15 cellular contexts compared by ENCODE assay signal in the genomic region with DNA sequence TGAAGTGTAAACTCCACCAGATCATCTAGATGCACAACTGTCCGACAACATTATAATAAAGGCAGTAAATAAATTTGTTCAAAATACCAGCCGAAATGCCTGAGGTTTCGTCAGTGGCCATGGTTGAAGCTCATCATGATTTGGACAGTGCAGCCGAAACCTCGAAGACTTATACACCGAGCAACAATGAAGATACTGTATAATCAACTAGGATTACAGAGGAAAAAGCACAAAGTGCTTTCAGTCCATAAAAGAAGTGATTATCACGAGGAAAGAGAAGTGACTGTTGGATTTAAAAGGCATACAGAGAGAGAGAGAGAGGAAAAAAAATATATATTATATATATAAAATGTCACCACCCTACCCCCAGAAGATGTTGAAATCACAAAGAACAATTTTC. TPM values are rescaled to one million over a fixed set of nuclear protein-coding genes. Genes with fewer than 3 reads are reported as not detected.
DNase-seq lines count a peak whose midpoint lies in the region; ATAC-seq and TF ChIP-seq lines count a peak whose summit lies in the region.
"Had no signal": no experiment of that assay in that cellular context is flagged by ENCODE, and none has a peak within 500 bp of the region (broad histone marks: within the 10 kb centered on the region; RNA-seq: fewer than 3 reads in every experiment).

No MANE protein-coding gene starts in this region.

- H3K4me1 Mint-ChIP-seq in WTC11 = peaks cover 47% of the 10 kb centered on the region
- H3K4me1 Mint-ChIP-seq in nephron progenitor cell = peaks cover 15% of the 10 kb centered on the region

- DNase-seq in NCI-H2227 (lab: John Stamatoyannopoulos, UW; ENCODE audit: unreplicated experiment) (peak; percentile 25), NCI-H2227 treated with DMSO at 0.1 percent for 48 hours (lab: John Stamatoyannopoulos, UW) (no peak), WTC11 (ENCODE audit: low spot score) (no peak), nephron progenitor cell (no peak), NCI-H1417 treated with DMSO at 0.1 percent for 48 hours (lab: John Stamatoyannopoulos, UW) (no peak), H4 (ENCODE audit: low spot score) (no peak), globus pallidus (ENCODE audit: low spot score) (no peak)
- DNase-seq: AML-193; CD4-positive, alpha-beta T cell; DMS153; DMS79; GDM1; GOT3; IMR-90 had no signal

- peak overlapping the region; percentile 59; the same call in 1 of the 2 replicates for H3K27ac Mint-ChIP-seq in WTC11
- peak overlapping the region; percentile 8 for H3K27ac Mint-ChIP-seq in nephron progenitor cell
- H3K27ac Mint-ChIP-seq: CD4-positive, alpha-beta T cell had no signal

- TF ChIP-seq CTCF in WTC11 (IDR thresholded peaks at IDR 0.05) = no peak
- no peak for TF ChIP-seq CTCF in nephron progenitor cell (IDR thresholded peaks at IDR 0.05)

- H3K36me3 Mint-ChIP-seq in WTC11 = peaks cover 9% of the 10 kb centered on the region
- H3K36me3 Mint-ChIP-seq in nephron progenitor cell (ENCODE audit: low read depth) = peaks cover 5% of the 10 kb centered on the region

- H3K4me3 Mint-ChIP-seq in WTC11 (no peak overlapping the region), nephron progenitor cell (no peak overlapping the region)
- H3K4me3 Mint-ChIP-seq: CD4-positive, alpha-beta T cell had no signal

- ATAC-seq in WTC11 = no peak
- ATAC-seq: A549 had no signal

- CTCF ChIA-PET in WTC11 (lab: Charles Lee) = interaction anchor here (0.8 to 1.7 kb wide), 3 partner anchors 28 to 178 kb away, joined by 3 to 9 read pairs (median 7); a partner anchor contains a TSS

- H3K27me3 Mint-ChIP-seq in WTC11 (ENCODE audit: low read depth) = no peaks in the 10 kb centered on the region
- H3K27me3 Mint-ChIP-seq in nephron progenitor cell (ENCODE audit: low read depth, poor library complexity) = no peaks in the 10 kb centered on the region
- H3K27me3 Mint-ChIP-seq: CD4-positive, alpha-beta T cell had no signal

- H3K9me3 Mint-ChIP-seq in WTC11 (peaks cover 23% of the 10 kb centered on the region), nephron progenitor cell (peaks cover 23% of the 10 kb centered on the region)

- POLR2A ChIA-PET in WTC11 (lab: Charles Lee) = no interaction called here

TF ChIP-seq in WTC11, 78 proteins besides CTCF, POLR2A, EP300 and RAD21:
- TF ChIP-seq IRF2 (CRISPR knock-in tag; IDR thresholded peaks at IDR 0.05; ENCODE audit: borderline replicate concordance, low read depth) (no peak), ESRRA (CRISPR knock-in tag; IDR thresholded peaks at IDR 0.05; ENCODE audit: borderline replicate concordance) (no peak), ZNF317 (CRISPR knock-in tag; IDR thresholded peaks at IDR 0.05; ENCODE audit: borderline replicate concordance, low read depth) (no peak)
- TF ChIP-seq, protein P1, sequence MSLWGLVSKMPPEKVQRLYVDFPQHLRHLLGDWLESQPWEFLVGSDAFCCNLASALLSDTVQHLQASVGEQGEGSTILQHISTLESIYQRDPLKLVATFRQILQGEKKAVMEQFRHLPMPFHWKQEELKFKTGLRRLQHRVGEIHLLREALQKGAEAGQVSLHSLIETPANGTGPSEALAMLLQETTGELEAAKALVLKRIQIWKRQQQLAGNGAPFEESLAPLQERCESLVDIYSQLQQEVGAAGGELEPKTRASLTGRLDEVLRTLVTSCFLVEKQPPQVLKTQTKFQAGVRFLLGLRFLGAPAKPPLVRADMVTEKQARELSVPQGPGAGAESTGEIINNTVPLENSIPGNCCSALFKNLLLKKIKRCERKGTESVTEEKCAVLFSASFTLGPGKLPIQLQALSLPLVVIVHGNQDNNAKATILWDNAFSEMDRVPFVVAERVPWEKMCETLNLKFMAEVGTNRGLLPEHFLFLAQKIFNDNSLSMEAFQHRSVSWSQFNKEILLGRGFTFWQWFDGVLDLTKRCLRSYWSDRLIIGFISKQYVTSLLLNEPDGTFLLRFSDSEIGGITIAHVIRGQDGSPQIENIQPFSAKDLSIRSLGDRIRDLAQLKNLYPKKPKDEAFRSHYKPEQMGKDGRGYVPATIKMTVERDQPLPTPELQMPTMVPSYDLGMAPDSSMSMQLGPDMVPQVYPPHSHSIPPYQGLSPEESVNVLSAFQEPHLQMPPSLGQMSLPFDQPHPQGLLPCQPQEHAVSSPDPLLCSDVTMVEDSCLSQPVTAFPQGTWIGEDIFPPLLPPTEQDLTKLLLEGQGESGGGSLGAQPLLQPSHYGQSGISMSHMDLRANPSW (CRISPR knock-in tag; conservative IDR thresholded peaks at IDR 0.05; ENCODE audit: low read depth) = no peak
- TF ChIP-seq, protein P2, sequence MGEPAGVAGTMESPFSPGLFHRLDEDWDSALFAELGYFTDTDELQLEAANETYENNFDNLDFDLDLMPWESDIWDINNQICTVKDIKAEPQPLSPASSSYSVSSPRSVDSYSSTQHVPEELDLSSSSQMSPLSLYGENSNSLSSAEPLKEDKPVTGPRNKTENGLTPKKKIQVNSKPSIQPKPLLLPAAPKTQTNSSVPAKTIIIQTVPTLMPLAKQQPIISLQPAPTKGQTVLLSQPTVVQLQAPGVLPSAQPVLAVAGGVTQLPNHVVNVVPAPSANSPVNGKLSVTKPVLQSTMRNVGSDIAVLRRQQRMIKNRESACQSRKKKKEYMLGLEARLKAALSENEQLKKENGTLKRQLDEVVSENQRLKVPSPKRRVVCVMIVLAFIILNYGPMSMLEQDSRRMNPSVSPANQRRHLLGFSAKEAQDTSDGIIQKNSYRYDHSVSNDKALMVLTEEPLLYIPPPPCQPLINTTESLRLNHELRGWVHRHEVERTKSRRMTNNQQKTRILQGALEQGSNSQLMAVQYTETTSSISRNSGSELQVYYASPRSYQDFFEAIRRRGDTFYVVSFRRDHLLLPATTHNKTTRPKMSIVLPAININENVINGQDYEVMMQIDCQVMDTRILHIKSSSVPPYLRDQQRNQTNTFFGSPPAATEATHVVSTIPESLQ (CRISPR knock-in tag; IDR thresholded peaks at IDR 0.05) = no peak
- TF ChIP-seq, protein P3, sequence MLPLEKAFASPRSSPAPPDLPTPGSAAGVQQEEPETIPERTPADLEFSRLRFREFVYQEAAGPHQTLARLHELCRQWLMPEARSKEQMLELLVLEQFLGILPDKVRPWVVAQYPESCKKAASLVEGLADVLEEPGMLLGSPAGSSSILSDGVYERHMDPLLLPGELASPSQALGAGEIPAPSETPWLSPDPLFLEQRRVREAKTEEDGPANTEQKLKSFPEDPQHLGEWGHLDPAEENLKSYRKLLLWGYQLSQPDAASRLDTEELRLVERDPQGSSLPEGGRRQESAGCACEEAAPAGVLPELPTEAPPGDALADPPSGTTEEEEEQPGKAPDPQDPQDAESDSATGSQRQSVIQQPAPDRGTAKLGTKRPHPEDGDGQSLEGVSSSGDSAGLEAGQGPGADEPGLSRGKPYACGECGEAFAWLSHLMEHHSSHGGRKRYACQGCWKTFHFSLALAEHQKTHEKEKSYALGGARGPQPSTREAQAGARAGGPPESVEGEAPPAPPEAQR (CRISPR knock-in tag; IDR thresholded peaks at IDR 0.05) = no peak

RNA-seq across cellular contexts. Expression of a gene that starts 52.0 kb away (rescaled TPM):
- 19.4 to 20.6 TPM (median 20.5 TPM) in 3 replicates for total RNA-seq in WTC11 (2021)
- 0.23 TPM in 1 of 2 replicates, not detected in the other for total RNA-seq in H4 (2014; rRNA removed; shearing (Covaris generic))

Comparison
In these comparisons a context has a peak if more than half of its experiments do, and no peak if none do; other contexts are left out.
1. RNA of a gene that starts 52.0 kb away (total RNA-seq): 19.4 to 20.6 TPM in WTC11; 0.23 TPM in H4; every median in the first group is over 10 times any median in the second.